ENCODE assay signal across 7 cellular contexts in genomic region chr16:58685084-58685449, GRCh38. TPM values are rescaled to one million over a fixed set of nuclear protein-coding genes. Genes with fewer than 3 reads are reported as not detected.
DNase-seq lines count a peak whose midpoint lies in the region; TF ChIP-seq lines count a peak whose summit lies in the region.

No MANE protein-coding gene starts in this region.

- H3K14ac ChIP-seq in H9 (ENCODE audit: insufficient read depth, low read length), result no peak overlapping the region

- no peak overlapping the region for H3K27ac ChIP-seq in H9 (ENCODE audit: insufficient read length, low read depth, low read length)
- H3K27ac ChIP-seq in VCaP, result peak overlapping the region; percentile 59
- no peak overlapping the region for H3K27ac ChIP-seq in iPS-20b (ENCODE audit: low read length)
- no peak overlapping the region for H3K27ac ChIP-seq in smooth muscle cell (ENCODE audit: low read depth)

- H3K4me1 Mint-ChIP-seq in H9, result peaks cover 11 to 13% of the 10 kb centered on the region in 2 experiments

- no peak for TF ChIP-seq CTCF in H9 (conservative IDR thresholded peaks at IDR 0.05)
- no peak for TF ChIP-seq CTCF in VCaP (conservative IDR thresholded peaks at IDR 0.05)
- TF ChIP-seq CTCF in smooth muscle cell (IDR thresholded peaks at IDR 0.05; ENCODE audit: borderline replicate concordance, insufficient read depth, poor library complexity, severe bottlenecking), result no peak

- H3K27me3 Mint-ChIP-seq in H9 (ENCODE audit: low read depth), result peaks cover 9% of the 10 kb centered on the region

- H2BK5ac ChIP-seq in H9 (ENCODE audit: insufficient read length, low read length), result no peak overlapping the region

- no peak overlapping the region for H2AK5ac ChIP-seq in H9 (ENCODE audit: insufficient read length, low read length)

- H3T11ph ChIP-seq in H9 (ENCODE audit: low read length), result no peak overlapping the region

- no peaks in the 10 kb centered on the region for H4K20me1 ChIP-seq in H9 (ENCODE audit: control insufficient read depth, insufficient read depth, insufficient read length)
- H4K20me1 ChIP-seq in smooth muscle cell (ENCODE audit: low read depth), result peaks cover 4% of the 10 kb centered on the region

- H3K4me3 Mint-ChIP-seq in H9, result peak overlapping the region; percentile 93 to 95

- H3K27me3 ChIP-seq in H9 (ENCODE audit: insufficient read depth, low read length) (no peaks in the 10 kb centered on the region), iPS-20b (ENCODE audit: insufficient read depth, low read length) (no peaks in the 10 kb centered on the region), smooth muscle cell (ENCODE audit: low read depth) (no peaks in the 10 kb centered on the region)

- H2BK120ac ChIP-seq in H9 (ENCODE audit: low read depth, low read length, poor library complexity, severe bottlenecking), result no peak overlapping the region

- H3K23me2 ChIP-seq in H9 (ENCODE audit: insufficient read length, low read depth, low read length, poor library complexity, severe bottlenecking), result peaks cover 6% of the 10 kb centered on the region

- no peaks in the 10 kb centered on the region for H3K9me3 Mint-ChIP-seq in H9

- H3K79me2 ChIP-seq in H9 (ENCODE audit: insufficient read depth, low read length), result no peaks in the 10 kb centered on the region
- H3K79me2 ChIP-seq in smooth muscle cell (ENCODE audit: low read depth), result peaks cover 11% of the 10 kb centered on the region

- H3K27ac Mint-ChIP-seq in H9, result no peak overlapping the region; a peak in 1 of 7 replicates

- H4K91ac ChIP-seq in H9 (ENCODE audit: insufficient read length, low read depth, low read length), result no peak overlapping the region

- no peak overlapping the region for H4K8ac ChIP-seq in H9 (replicated peaks; ENCODE audit: insufficient read length, low read depth, low read length)

- H3K4me1 ChIP-seq in H9 (ENCODE audit: insufficient read depth, low read length), result no peaks in the 10 kb centered on the region; the same call in 1 of the 2 replicates
- no peaks in the 10 kb centered on the region for H3K4me1 ChIP-seq in iPS-20b (ENCODE audit: insufficient read depth, low read length)
- H3K4me1 ChIP-seq in smooth muscle cell (ENCODE audit: low read depth), result peaks cover 11% of the 10 kb centered on the region

- no peak for DNase-seq in H9
- DNase-seq in smooth muscle cell (lab: John Stamatoyannopoulos, UW; ENCODE audit: unreplicated experiment), result no peak
- no peak for DNase-seq in SKM-1 treated with dmso at 0.1 percent for 144 hours (lab: John Stamatoyannopoulos, UW; ENCODE audit: unreplicated experiment)
- no peak for DNase-seq in Kasumi-1 (lab: John Stamatoyannopoulos, UW)
- no peak for DNase-seq in UCSD-AML1 (lab: John Stamatoyannopoulos, UW; ENCODE audit: unreplicated experiment)

- H2BK15ac ChIP-seq in H9 (ENCODE audit: low read depth, low read length), result no peak overlapping the region

- H3K79me1 ChIP-seq in H9 (ENCODE audit: insufficient read depth, low read depth, low read length, poor library complexity, severe bottlenecking), result no peaks in the 10 kb centered on the region

- WGBS in H9 (ENCODE audit: extremely low coverage, insufficient read length, low lambda C conversion rate), result no CpG with 5 or more reads among the region's 6 CpGs
- 84% methylated on average over 6 of the region's 6 CpGs for WGBS in smooth muscle cell (ENCODE audit: low lambda C conversion rate)

- no peak overlapping the region for H4K5ac ChIP-seq in H9 (ENCODE audit: insufficient read length, low read depth, low read length)

- peaks cover 10% of the 10 kb centered on the region; the same call in 1 of the 2 replicates for H3K36me3 ChIP-seq in iPS-20b (ENCODE audit: insufficient read depth, low read depth, low read length)
- H3K36me3 ChIP-seq in smooth muscle cell (ENCODE audit: low read depth), result no peaks in the 10 kb centered on the region

- no peak overlapping the region for H3K56ac ChIP-seq in H9 (ENCODE audit: insufficient read length, low read depth, low read length)

- H2AFZ ChIP-seq in H9 (ENCODE audit: low read length) (peak overlapping the region; percentile 24), smooth muscle cell (ENCODE audit: low read depth) (peak overlapping the region; percentile 97)

- H3K9me3 ChIP-seq in H9 (ENCODE audit: control insufficient read depth, low read depth, low read length), result no peaks in the 10 kb centered on the region
- no peaks in the 10 kb centered on the region for H3K9me3 ChIP-seq in iPS-20b (ENCODE audit: insufficient read depth, low read depth, low read length)
- no peaks in the 10 kb centered on the region for H3K9me3 ChIP-seq in smooth muscle cell (replicated peaks; ENCODE audit: low read depth)

- no peaks in the 10 kb centered on the region for H3F3A ChIP-seq in smooth muscle cell (ENCODE audit: low read depth)

- no peak overlapping the region for H3K23ac ChIP-seq in H9 (ENCODE audit: insufficient read length, low read depth, low read length)

- H3K4me3 ChIP-seq in iPS-20b (ENCODE audit: low read length) (peak overlapping the region; percentile 91; the same call in 1 of the 2 replicates), smooth muscle cell (peak overlapping the region; percentile 86)

- no peak overlapping the region for H3K18ac ChIP-seq in H9 (ENCODE audit: insufficient read length, low read depth, low read length)

- peak overlapping the region; percentile 92 for H3K4me2 ChIP-seq in H9 (ENCODE audit: insufficient read depth, insufficient read length, low read length)
- peak overlapping the region; percentile 92 for H3K4me2 ChIP-seq in smooth muscle cell

- peaks cover 0 to 11% (median 5%) of the 10 kb centered on the region in 3 experiments; a peak in 4 of 7 replicates for H3K36me3 Mint-ChIP-seq in H9 (ENCODE audit: insufficient read depth in 1 of 3, low read depth in 3 of 3)

- H3K4ac ChIP-seq in H9 (ENCODE audit: low read depth, low read length), result no peak overlapping the region

- H2BK20ac ChIP-seq in H9 (ENCODE audit: low read depth, low read length, poor library complexity, severe bottlenecking), result no peak overlapping the region

- no peak overlapping the region for H2BK12ac ChIP-seq in H9 (ENCODE audit: insufficient read length, low read depth, low read length)

- H3K9ac ChIP-seq in H9 (ENCODE audit: extremely low read depth, insufficient read length, low read length) (no peak overlapping the region), iPS-20b (ENCODE audit: low read depth, low read length) (no peak overlapping the region; the same call in 1 of the 2 replicates), smooth muscle cell (ENCODE audit: low read depth) (peak overlapping the region; percentile 92)

RNA-seq across cellular contexts. Expression of gene SLC38A7, which starts 0.5 kb away (rescaled TPM):
- total RNA-seq in H9 (2021) (25.0 and 26.6 TPM in 2 replicates), smooth muscle cell (9.8 and 12.3 TPM in 2 replicates)
- polyA plus RNA-seq in smooth muscle cell, result 15.9 and 22.1 TPM in 2 replicates

RNA-seq across cellular contexts. Expression of gene GOT2, which starts 49.0 kb away (rescaled TPM):
- 144 and 148 TPM in 2 replicates for total RNA-seq in H9 (2021)
- 43.6 and 53.8 TPM in 2 replicates for total RNA-seq in smooth muscle cell
- 76.9 and 83.5 TPM in 2 replicates for polyA plus RNA-seq in smooth muscle cell

RNA-seq across cellular contexts. Expression of gene CNOT1, which starts 55.4 kb away (rescaled TPM):
- total RNA-seq in H9 (2021) (314 and 328 TPM in 2 replicates), smooth muscle cell (88.4 and 108 TPM in 2 replicates)
- polyA plus RNA-seq in smooth muscle cell, result 42.6 and 46.1 TPM in 2 replicates
